1 cellular context compared by ENCODE assay signal in genomic region chr14:63752449-63753169, GRCh38.
TF ChIP-seq lines count a peak whose summit lies in the region.

No MANE protein-coding gene starts in this region.

TF ChIP-seq in SK-N-SH treated with all-trans-retinoic acid at 6 μM for 48 hours, 23 proteins besides CTCF, POLR2A, EP300 and RAD21 (continued from another document):
- TF ChIP-seq CSRNP3 (CRISPR knock-in tag; IDR thresholded peaks at IDR 0.05) (no peak), SNAI2 (CRISPR knock-in tag; IDR thresholded peaks at IDR 0.05) (no peak)
TF ChIP-seq in SK-N-SH treated with all-trans-retinoic acid at 6 μM for 48 hours: peak in this region for 0.
